ENCODE assay signal across 8 cellular contexts in genomic region chr21:34886554-34887385, GRCh38.
DNase-seq lines count a peak whose midpoint lies in the region; ATAC-seq and TF ChIP-seq lines count a peak whose summit lies in the region.

No MANE protein-coding gene starts in this region.

- no peak for TF ChIP-seq CTCF in fibroblast of mammary gland (conservative IDR thresholded peaks at IDR 0.05; ENCODE audit: control insufficient read depth, insufficient read depth, low read depth, low read length)
- no peak for TF ChIP-seq CTCF in neural crest cell (conservative IDR thresholded peaks at IDR 0.05)

- peaks cover 42% of the 10 kb centered on the region for H3K36me3 Mint-ChIP-seq in activated CD4-positive, alpha-beta memory T cell treated with anti-CD3 and anti-CD28 coated beads for 36 hours
- H3K36me3 Mint-ChIP-seq in neural crest cell (ENCODE audit: low read depth) = no peaks in the 10 kb centered on the region

- DNase-seq in activated T-cell treated with anti-CD3 and anti-CD28 coated beads for 48 hours (ENCODE audit: low read depth) (peak; percentile 28), activated T-cell treated with anti-CD3 and anti-CD28 coated beads for 4 hours (no peak), fibroblast of mammary gland (ENCODE audit: low read depth) (peak; percentile 59), neural crest cell (ENCODE audit: low read depth, low spot score) (peak; percentile 24), RPMI8226 (no peak), NCI-H2227 treated with DMSO at 0.1 percent for 48 hours (lab: John Stamatoyannopoulos, UW) (no peak)
- peak; percentile 48 for DNase-seq in activated CD4-positive, alpha-beta memory T cell treated with anti-CD3 and anti-CD28 coated beads for 36 hours

- H3K4me3 ChIP-seq in fibroblast of mammary gland (ENCODE audit: control insufficient read depth, low read depth, low read length) = peak overlapping the region; percentile 93

- peak overlapping the region; percentile 88 for H3K4me3 Mint-ChIP-seq in activated CD4-positive, alpha-beta memory T cell treated with anti-CD3 and anti-CD28 coated beads for 36 hours
- H3K4me3 Mint-ChIP-seq in neural crest cell = peak overlapping the region; percentile 90

- no peaks in the 10 kb centered on the region for H3K9me3 Mint-ChIP-seq in activated CD4-positive, alpha-beta memory T cell treated with anti-CD3 and anti-CD28 coated beads for 36 hours
- H3K9me3 Mint-ChIP-seq in neural crest cell = no peaks in the 10 kb centered on the region

- H3K4me1 Mint-ChIP-seq in activated CD4-positive, alpha-beta memory T cell treated with anti-CD3 and anti-CD28 coated beads for 36 hours (ENCODE audit: low read depth) = peaks cover 52% of the 10 kb centered on the region
- H3K4me1 Mint-ChIP-seq in neural crest cell = peaks cover 24% of the 10 kb centered on the region

- intact Hi-C loops in activated CD4-positive, alpha-beta memory T cell treated with anti-CD3 and anti-CD28 coated beads for 36 hours (cut with micrococcal nuclease) = loop anchor here (1.0 to 10.0 kb wide), 2 partner anchors 141 to 638 kb away; no protein-coding TSS in a partner anchor

- no peak for ATAC-seq in HG03108 (IDR thresholded peaks at IDR 0.05; ENCODE audit: unreplicated experiment)

- peak overlapping the region; percentile 100 for H3K27ac Mint-ChIP-seq in activated CD4-positive, alpha-beta memory T cell treated with anti-CD3 and anti-CD28 coated beads for 36 hours
- H3K27ac Mint-ChIP-seq in neural crest cell (ENCODE audit: unreplicated experiment) = no peak overlapping the region

- H3K27me3 Mint-ChIP-seq in activated CD4-positive, alpha-beta memory T cell treated with anti-CD3 and anti-CD28 coated beads for 36 hours = peaks cover 5% of the 10 kb centered on the region
- peaks cover 85% of the 10 kb centered on the region for H3K27me3 Mint-ChIP-seq in neural crest cell (ENCODE audit: low read depth)

- POLR2A ChIA-PET in activated CD4-positive, alpha-beta memory T cell treated with anti-CD3 and anti-CD28 coated beads for 36 hours (lab: Charles Lee) = interaction anchor here (0.6 to 8.7 kb wide), 19 partner anchors 42 to 937 kb away, joined by 3 to 267 read pairs (median 5); partner anchors contain the start of gene RUNX1

- CTCF ChIA-PET in activated CD4-positive, alpha-beta memory T cell treated with anti-CD3 and anti-CD28 coated beads for 36 hours (lab: Charles Lee) = interaction anchor here (0.6 to 7.5 kb wide), 12 partner anchors 47 to 1061 kb away, joined by 3 to 120 read pairs (median 4); partner anchors contain the start of gene RUNX1

Comparison
In these comparisons a context has a peak if more than half of its experiments do, and no peak if none do; other contexts are left out.
1. DNase-seq: peak in activated T-cell treated with anti-CD3 and anti-CD28 coated beads for 48 hours (single experiment), activated CD4-positive, alpha-beta memory T cell treated with anti-CD3 and anti-CD28 coated beads for 36 hours (single experiment), fibroblast of mammary gland (single experiment) and neural crest cell (single experiment); none in activated T-cell treated with anti-CD3 and anti-CD28 coated beads for 4 hours (single experiment), RPMI8226 (single experiment) and NCI-H2227 treated with DMSO at 0.1 percent for 48 hours (single experiment).